In genomic region chr10:77350711-77351119, GRCh38 we compare ENCODE assay signal across 8 cellular contexts.
DNase-seq lines count a peak whose midpoint lies in the region; ATAC-seq and TF ChIP-seq lines count a peak whose summit lies in the region.

No MANE protein-coding gene starts in this region.

- intact Hi-C loops in posterior vena cava (cut with DNase I) = no loop called here

- H3K4me3 ChIP-seq in choroid plexus epithelial cell (ENCODE audit: low read depth, low read length) = no peak overlapping the region

- TF ChIP-seq CTCF in choroid plexus epithelial cell (conservative IDR thresholded peaks at IDR 0.05; ENCODE audit: low read depth, low read length) = peak; percentile 36

- ATAC-seq in HG02938 (IDR thresholded peaks at IDR 0.05; ENCODE audit: unreplicated experiment) (no peak), GM21619 (IDR thresholded peaks at IDR 0.05; ENCODE audit: unreplicated experiment) (no peak)

- DNase-seq in DMS53 treated with DMSO at 0.1 percent for 48 hours (lab: John Stamatoyannopoulos, UW; ENCODE audit: unreplicated experiment) (peak; percentile 62), M059J (ENCODE audit: low read depth) (peak; percentile 99), choroid plexus epithelial cell (ENCODE audit: low read depth) (peak; percentile 98), posterior vena cava (ENCODE audit: low spot score) (peak; percentile 91), NCI-H2029 (lab: John Stamatoyannopoulos, UW) (no peak)
- no peak for DNase-seq in central memory CD4-positive, alpha-beta T cell

Comparison
In these comparisons a context has a peak if more than half of its experiments do, and no peak if none do; other contexts are left out.
1. DNase-seq: peak in DMS53 treated with DMSO at 0.1 percent for 48 hours (single experiment), M059J (single experiment), choroid plexus epithelial cell (single experiment) and posterior vena cava (single experiment); none in central memory CD4-positive, alpha-beta T cell (single experiment) and NCI-H2029 (single experiment).